7 cellular contexts compared by ENCODE assay signal in the genomic region with DNA sequence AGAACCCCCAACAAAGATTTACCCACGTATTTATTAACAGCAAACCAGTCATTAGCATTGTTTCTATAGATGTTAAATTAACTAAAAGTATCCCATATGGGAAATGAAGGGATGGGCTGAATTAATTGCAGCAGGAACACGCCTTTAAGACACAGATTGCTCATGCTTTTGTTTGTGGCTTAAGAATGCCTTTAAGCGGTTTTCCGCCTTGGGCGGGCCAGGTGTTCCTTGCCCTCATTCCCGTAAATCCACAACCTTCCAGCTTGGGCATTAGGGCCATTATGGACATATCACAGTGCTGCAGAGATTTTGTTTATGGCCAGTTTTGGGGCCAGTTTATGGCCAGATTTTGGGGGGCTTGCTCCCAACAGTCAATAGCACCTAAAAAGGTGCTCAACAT. TPM values are rescaled to one million over a fixed set of nuclear protein-coding genes. Genes with fewer than 3 reads are reported as not detected.
DNase-seq lines count a peak whose midpoint lies in the region; FAIRE-seq and TF ChIP-seq lines count a peak whose summit lies in the region.
"Not testable (repeated sequence)": the region's sequence is repeated elsewhere in the genome, so short reads cannot be mapped to it uniquely, and the experiment has no call there.

No MANE protein-coding gene starts in this region.

- not testable (repeated sequence) for H3K4me3 Mint-ChIP-seq in MCF 10A (ENCODE audit: unreplicated experiment); dendritic cell treated with granulocyte-macrophage colony-stimulating factor and Interleukin-4, amounts not matched to agents 40 ng/mL and 50 ng/mL, for 4 days

- not testable (repeated sequence) for H3K4me1 ChIP-seq in trophoblast cell (ENCODE audit: control insufficient read depth in 1 of 2, insufficient read depth in 2 of 2, low read length in 2 of 2); small intestine (ENCODE audit: control insufficient read depth in 2 of 2, insufficient read depth in 1 of 2, low read depth in 1 of 2, low read length in 1 of 2)

- peak overlapping the region; percentile 39 for H3K27ac Mint-ChIP-seq in MCF 10A (ENCODE audit: low read depth, unreplicated experiment)
- H3K27ac Mint-ChIP-seq in dendritic cell treated with granulocyte-macrophage colony-stimulating factor and Interleukin-4, amounts not matched to agents 40 ng/mL and 50 ng/mL, for 4 days = peak overlapping the region; percentile 88

- not testable (repeated sequence) for H3K79me2 ChIP-seq in trophoblast cell (ENCODE audit: control insufficient read depth, insufficient read depth, low read length, poor library complexity)

- not testable (repeated sequence) for H3K9me3 Mint-ChIP-seq in MCF 10A (ENCODE audit: unreplicated experiment)
- H3K9me3 Mint-ChIP-seq in dendritic cell treated with granulocyte-macrophage colony-stimulating factor and Interleukin-4, amounts not matched to agents 40 ng/mL and 50 ng/mL, for 4 days = peaks cover 13% of the 10 kb centered on the region

- H3K9me3 ChIP-seq in trophoblast cell (ENCODE audit: insufficient read depth, low read depth, low read length); small intestine (ENCODE audit: control insufficient read depth, low read depth): not testable (repeated sequence)

- not testable (repeated sequence) for H2AK5ac ChIP-seq in trophoblast cell (ENCODE audit: low read length)

- not testable (repeated sequence) for H3K14ac ChIP-seq in trophoblast cell (ENCODE audit: low read length)

- not testable (repeated sequence) for H3K4ac ChIP-seq in trophoblast cell (ENCODE audit: low read depth, low read length)

- H2BK120ac ChIP-seq in trophoblast cell (ENCODE audit: insufficient read depth, low read length, poor library complexity) = not testable (repeated sequence)

- not testable (repeated sequence) for H3K27me3 ChIP-seq in trophoblast cell (ENCODE audit: insufficient read depth, low read length); small intestine (ENCODE audit: control insufficient read depth in 2 of 2, insufficient read depth in 2 of 2, low read length in 2 of 2)

- not testable (repeated sequence) for H3K18ac ChIP-seq in trophoblast cell (ENCODE audit: low read length)

- H3K27me3 Mint-ChIP-seq in MCF 10A (ENCODE audit: insufficient read depth, unreplicated experiment); dendritic cell treated with granulocyte-macrophage colony-stimulating factor and Interleukin-4, amounts not matched to agents 40 ng/mL and 50 ng/mL, for 4 days: not testable (repeated sequence)

- WGBS in trophoblast cell (ENCODE audit: extremely low coverage, insufficient coverage, insufficient read length) = no CpG with 5 or more reads among the region's 6 CpGs
- WGBS in small intestine, 3 donors = 67 to 75% (median 73%) methylated on average over 6 of the region's 6 CpGs

- H3K9ac ChIP-seq in trophoblast cell (ENCODE audit: low read length) = not testable (repeated sequence)

- H2BK5ac ChIP-seq in trophoblast cell (ENCODE audit: low read depth, low read length, poor library complexity) = not testable (repeated sequence)

- not testable (repeated sequence) for H4K8ac ChIP-seq in trophoblast cell (ENCODE audit: low read depth, low read length)

- H3K79me1 ChIP-seq in trophoblast cell (ENCODE audit: low read length) = not testable (repeated sequence)

- not testable (repeated sequence) for H4K12ac ChIP-seq in trophoblast cell (ENCODE audit: low read depth, low read length)

- BruUV-seq in MCF 10A (replicated peaks; lab: Mats Ljungman, UMichigan) = not testable (repeated sequence)

- H4K91ac ChIP-seq in trophoblast cell (ENCODE audit: low read depth, low read length) = not testable (repeated sequence)

- TF ChIP-seq CTCF in MCF 10A (IDR thresholded peaks at IDR 0.05; ENCODE audit: unreplicated experiment); epithelial cell of esophagus (IDR thresholded peaks at IDR 0.05; ENCODE audit: insufficient read depth, low read depth, low read length, missing control alignments): not testable (repeated sequence)

- not testable (repeated sequence) for H3K23ac ChIP-seq in trophoblast cell (ENCODE audit: low read length)

- not testable (repeated sequence) for H3K36me3 ChIP-seq in trophoblast cell (ENCODE audit: control insufficient read depth in 1 of 2, insufficient read depth in 2 of 2, low read length in 2 of 2); small intestine (ENCODE audit: control insufficient read depth in 2 of 2, insufficient read depth in 2 of 2, low read length in 2 of 2)

- H3K4me1 Mint-ChIP-seq in MCF 10A (ENCODE audit: insufficient read depth, unreplicated experiment) = peaks cover 24% of the 10 kb centered on the region
- peaks cover 89% of the 10 kb centered on the region for H3K4me1 Mint-ChIP-seq in dendritic cell treated with granulocyte-macrophage colony-stimulating factor and Interleukin-4, amounts not matched to agents 40 ng/mL and 50 ng/mL, for 4 days (ENCODE audit: low read depth)

- not testable (repeated sequence) for FAIRE-seq in small intestine (lab: Jason Lieb, UNC)

- not testable (repeated sequence) for H3K27ac ChIP-seq in trophoblast cell (ENCODE audit: low read depth, low read length); small intestine (ENCODE audit: low read depth in 1 of 2, low read length in 1 of 2)

- CTCF ChIA-PET in MCF 10A (lab: Yijun Ruan, JAX) = interaction anchor here (1.7 kb wide), 1 partner anchor 24 kb away, joined by 6 read pairs; no protein-coding TSS in a partner anchor

- DNase-seq in NCI-H69 (lab: John Stamatoyannopoulos, UW) (peak; percentile 19), NCI-H82 (lab: John Stamatoyannopoulos, UW) (peak; percentile 34), MCF 10A (ENCODE audit: unreplicated experiment) (peak; percentile 5), epithelial cell of esophagus (ENCODE audit: low read depth) (peak; percentile 16), trophoblast cell (peak; percentile 59 to 66), small intestine (peak; percentile 21)

- not testable (repeated sequence) for H3K36me3 Mint-ChIP-seq in MCF 10A (ENCODE audit: insufficient read depth, unreplicated experiment)
- H3K36me3 Mint-ChIP-seq in dendritic cell treated with granulocyte-macrophage colony-stimulating factor and Interleukin-4, amounts not matched to agents 40 ng/mL and 50 ng/mL, for 4 days (ENCODE audit: low read depth) = peaks cover 36% of the 10 kb centered on the region

- not testable (repeated sequence) for H2AFZ ChIP-seq in trophoblast cell (ENCODE audit: insufficient read depth, low read length, poor library complexity)

- H2BK12ac ChIP-seq in trophoblast cell (ENCODE audit: low read length) = not testable (repeated sequence)

- POLR2A ChIA-PET in MCF 10A (lab: Yijun Ruan, JAX) = interaction anchor here (0.7 kb wide), 1 partner anchor 26 kb away, joined by 3 read pairs; no protein-coding TSS in a partner anchor

- intact Hi-C loops in MCF 10A (cut with micrococcal nuclease) = not testable (repeated sequence)
- intact Hi-C loops in dendritic cell treated with granulocyte-macrophage colony-stimulating factor and Interleukin-4, amounts not matched to agents 40 ng/mL and 50 ng/mL, for 4 days (cut with micrococcal nuclease) = loop anchor here (2.0 kb wide), 1 partner anchor 14 kb away; no protein-coding TSS in a partner anchor

- H3K4me2 ChIP-seq in trophoblast cell (ENCODE audit: low read length) = not testable (repeated sequence)

- not testable (repeated sequence) for H3K4me3 ChIP-seq in epithelial cell of esophagus (ENCODE audit: low read length); trophoblast cell (ENCODE audit: low read depth, low read length); small intestine (ENCODE audit: low read depth in 1 of 2, low read length in 2 of 2)

RNA-seq across cellular contexts. Expression of a gene that starts 22.6 kb away (rescaled TPM):
- 3.2 and 4.2 TPM in 2 replicates for total RNA-seq in MCF 10A (2022)
- polyA plus RNA-seq in trophoblast cell (2013) = 23.1 and 26.4 TPM in 2 replicates
- 10 to 100 TPM; 12.8 to 29.7 (median 21.3) TPM for polyA plus RNA-seq in small intestine

RNA-seq across cellular contexts. Expression of a gene that starts 59.6 kb away (rescaled TPM):
- 10.4 and 11.1 TPM in 2 replicates for total RNA-seq in MCF 10A (2022)
- polyA plus RNA-seq in trophoblast cell (2013) = 63.2 and 64.2 TPM in 2 replicates
- 10 to 100 TPM in 1 of 3 donors, 1 to 10 TPM in 2; 4.1 to 26.8 (median 6.0) TPM for polyA plus RNA-seq in small intestine

RNA-seq across cellular contexts. Expression of a gene that starts 60.0 kb away (rescaled TPM):
- 29.0 and 31.7 TPM in 2 replicates for total RNA-seq in MCF 10A (2022)
- 26.0 and 27.2 TPM in 2 replicates for polyA plus RNA-seq in trophoblast cell (2013)
- polyA plus RNA-seq in small intestine = 10 to 100 TPM in 1 of 3 donors, 1 to 10 TPM in 2; 4.6 to 12.1 (median 4.9) TPM

Comparison
In these comparisons a context has a peak if more than half of its experiments do, and no peak if none do; other contexts are left out.
1. DNase-seq: peak in every context shown above with its lines; median percentile 62 in trophoblast cell; 34 in NCI-H82; 21 in small intestine; 19 in NCI-H69; 16 in epithelial cell of esophagus; 5 in MCF 10A.